ENCODE assay signal across 8 cellular contexts in genomic region chr7:116231543-116232401, GRCh38. TPM values are rescaled to one million over a fixed set of nuclear protein-coding genes. Genes with fewer than 3 reads are reported as not detected.
DNase-seq lines count a peak whose midpoint lies in the region; ATAC-seq and TF ChIP-seq lines count a peak whose summit lies in the region.

No MANE protein-coding gene starts in this region.

- DNase-seq in DND-41 (no peak), PC-3 (peak; percentile 78), epithelial cell of prostate (ENCODE audit: low read depth, low spot score) (no peak), pons (ENCODE audit: low spot score) (peak; percentile 30), NCI-H446 treated with DMSO at 0.1 percent for 48 hours (lab: John Stamatoyannopoulos, UW) (no peak), iPS-NIHi7 (ENCODE audit: extremely low spot score) (no peak)
- DNase-seq in stimulated activated naive CD4-positive, alpha-beta T cell treated with Interleukin-2 at 50 U/mL for 16 hours (lab: John Stamatoyannopoulos, UW), result no peak

- H3K9ac ChIP-seq in DND-41 (ENCODE audit: low read depth, low read length), result no peak overlapping the region
- H3K9ac ChIP-seq in PC-3 (ENCODE audit: low read length), result peak overlapping the region; percentile 30; the same call in 1 of the 2 replicates

- H3F3A ChIP-seq in PC-3 (ENCODE audit: low read length, unreplicated experiment), result peaks cover 11% of the 10 kb centered on the region

- H3K4me3 ChIP-seq in DND-41 (ENCODE audit: low read depth in 1 of 2, low read length in 2 of 2) (no peak overlapping the region), PC-3 (ENCODE audit: low read length) (peak overlapping the region; percentile 40; the same call in 1 of the 2 replicates)

- H3K4me1 ChIP-seq in DND-41 (ENCODE audit: insufficient read depth, low read length) (peaks cover 47% of the 10 kb centered on the region), PC-3 (ENCODE audit: insufficient read depth, low read length) (peaks cover 65% of the 10 kb centered on the region)

- H3K27me3 ChIP-seq in DND-41 (ENCODE audit: insufficient read depth, low read length, poor library complexity) (no peaks in the 10 kb centered on the region), PC-3 (ENCODE audit: low read length) (no peaks in the 10 kb centered on the region)

- H3K36me3 ChIP-seq in DND-41 (ENCODE audit: insufficient read depth, low read length) (no peaks in the 10 kb centered on the region), PC-3 (ENCODE audit: low read depth, low read length) (peaks cover 20% of the 10 kb centered on the region)

- TF ChIP-seq CTCF in DND-41 (IDR thresholded peaks at IDR 0.05; ENCODE audit: borderline replicate concordance, extremely low read depth, low read length, poor library complexity, severe bottlenecking) (no peak), PC-3 (conservative IDR thresholded peaks at IDR 0.05; ENCODE audit: low read depth, low read length) (no peak)

- H3K27ac ChIP-seq in DND-41 (ENCODE audit: low read length), result peak overlapping the region; percentile 10; the same call in 1 of the 2 replicates
- H3K27ac ChIP-seq in PC-3 (ENCODE audit: low read length), result peak overlapping the region; percentile 88
- peak overlapping the region; percentile 40 for H3K27ac ChIP-seq in epithelial cell of prostate

- H3K79me2 ChIP-seq in DND-41 (ENCODE audit: insufficient read depth, low read length) (no peaks in the 10 kb centered on the region), PC-3 (ENCODE audit: low read length) (peaks cover 96% of the 10 kb centered on the region)

- intact Hi-C loops in PC-3 (cut with micrococcal nuclease), result loop anchor here (1.0 kb wide), 3 partner anchors 13 to 51 kb away; no protein-coding TSS in a partner anchor

- H4K20me1 ChIP-seq in DND-41 (ENCODE audit: insufficient read depth, low read length) (no peaks in the 10 kb centered on the region), PC-3 (ENCODE audit: low read length) (peaks cover 59% of the 10 kb centered on the region)

- CTCF ChIA-PET in PC-3 (lab: Charles Lee), result interaction anchor here (2.8 kb wide), 1 partner anchor 51 kb away, joined by 15 read pairs; no protein-coding TSS in a partner anchor

- POLR2A ChIA-PET in PC-3 (lab: Charles Lee; ENCODE audit: unreplicated experiment), result interaction anchor here (0.6 to 1.8 kb wide), 3 partner anchors 14 to 576 kb away, joined by 4 to 13 read pairs (median 8); partner anchors contain the start of gene TES

- no peak for ATAC-seq in DND-41 (ENCODE audit: insufficient read depth, low read depth)
- ATAC-seq in PC-3, result peak; percentile 60
- ATAC-seq in GM21723 (IDR thresholded peaks at IDR 0.05; ENCODE audit: unreplicated experiment), result no peak

- no peaks in the 10 kb centered on the region for H3K9me2 ChIP-seq in PC-3 (replicated peaks; ENCODE audit: low read length)

- BruUV-seq in PC-3 (replicated peaks; lab: Mats Ljungman, UMichigan), result TSS peak; percentile 12

- H3K4me2 ChIP-seq in DND-41 (ENCODE audit: insufficient read depth, low read length), result no peak overlapping the region
- peak overlapping the region; percentile 60 for H3K4me2 ChIP-seq in PC-3 (ENCODE audit: low read length)

- peak overlapping the region; percentile 63 for H2AFZ ChIP-seq in DND-41 (ENCODE audit: low read depth, low read length)
- H2AFZ ChIP-seq in PC-3 (ENCODE audit: low read length), result no peak overlapping the region

- H3K9me3 ChIP-seq in DND-41 (ENCODE audit: insufficient read depth, low read length, severe bottlenecking), result no peaks in the 10 kb centered on the region
- H3K9me3 ChIP-seq in PC-3 (ENCODE audit: low read length), result no peaks in the 10 kb centered on the region

RNA-seq across cellular contexts. Expression of gene TES, which starts 21.4 kb away (rescaled TPM):
- 120 and 128 TPM in 2 replicates for total RNA-seq in PC-3 (2014; rRNA removed)

Comparison
In these comparisons a context has a peak if more than half of its experiments do, and no peak if none do; other contexts are left out.
1. DNase-seq: peak in PC-3 (single experiment) and pons (single experiment); none in DND-41 (single experiment), epithelial cell of prostate (single experiment), NCI-H446 treated with DMSO at 0.1 percent for 48 hours (single experiment), iPS-NIHi7 (single experiment) and stimulated activated naive CD4-positive, alpha-beta T cell treated with Interleukin-2 at 50 U/mL for 16 hours (single experiment).
2. H3K27ac ChIP-seq: peak in every context shown above with its lines; median percentile 88 in PC-3; 40 in epithelial cell of prostate; 10 in DND-41.